In genomic region chrX:132041016-132041415, GRCh38 we compare ENCODE assay signal across 1 cellular context.
TF ChIP-seq lines count a peak whose summit lies in the region.

No MANE protein-coding gene starts in this region.

TF ChIP-seq in endothelial cell of umbilical vein, 7 proteins besides CTCF, POLR2A, EP300 and RAD21:
- TF ChIP-seq POLR2AphosphoS5 (IDR thresholded peaks at IDR 0.05; ENCODE audit: insufficient read depth, low read depth, low read length) (no peak), FOS (IDR thresholded peaks at IDR 0.05; ENCODE audit: borderline replicate concordance, insufficient read depth, low read length) (peak; percentile 16)
